ENCODE assay signal across 10 cellular contexts in the genomic region with DNA sequence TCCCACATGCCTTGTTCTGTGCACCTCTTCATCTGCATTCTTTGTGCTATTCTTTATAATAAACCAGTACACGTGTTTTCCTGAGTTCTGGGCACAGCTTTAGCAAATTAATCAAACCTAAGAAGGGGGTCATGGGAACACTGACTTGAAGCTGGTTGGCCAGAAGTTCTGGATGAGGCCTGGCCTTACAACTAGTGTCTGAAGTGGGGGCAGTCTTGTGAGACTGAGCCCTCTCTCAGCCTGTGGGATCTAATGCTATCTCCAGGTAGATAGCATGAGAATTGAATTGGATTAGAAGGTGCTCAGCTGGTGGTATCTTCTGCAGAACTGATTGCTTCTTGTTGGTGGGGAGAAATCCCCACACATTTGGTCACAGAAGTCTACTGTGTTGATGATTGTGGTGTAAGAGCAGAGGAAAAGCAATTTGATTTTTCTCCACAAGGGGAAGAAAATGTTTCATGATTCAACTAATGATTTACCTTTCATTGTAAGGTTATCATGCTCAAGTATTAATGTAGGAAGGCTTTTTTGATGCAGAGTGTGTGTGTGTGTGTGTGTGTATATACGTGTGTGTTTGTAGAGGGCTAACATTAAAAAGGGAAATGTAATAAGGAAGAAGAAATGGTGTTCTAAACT. TPM values are rescaled to one million over a fixed set of nuclear protein-coding genes. Genes with fewer than 3 reads are reported as not detected.
"Had no signal": no experiment of that assay in that cellular context is flagged by ENCODE, and none has a peak within 500 bp of the region (broad histone marks: within the 10 kb centered on the region; RNA-seq: fewer than 3 reads in every experiment).

No MANE protein-coding gene starts in this region.

RNA-seq across cellular contexts. Expression of gene TBC1D3C, which starts 25.7 kb away (rescaled TPM):
- total RNA-seq: activated CD4-positive, alpha-beta memory T cell treated with anti-CD3 and anti-CD28 coated beads, Interleukin-2, amount 10 ng/mL, durations not matched to agents 7 days and 5 days; activated CD4-positive, alpha-beta T cell treated with anti-CD3 and anti-CD28 coated beads, Interleukin-2, amount 10 ng/mL, durations not matched to agents 7 days and 5 days; activated CD8-positive, alpha-beta memory T cell treated with anti-CD3 and anti-CD28 coated beads, Interleukin-2, amount 10 ng/mL, durations not matched to agents 7 days and 5 days; activated T-helper 2 cell treated with anti-CD3 and anti-CD28 coated beads, Interferon-gamma antibody, Interleukin-2, Interleukin-4, amounts not matched to agents 10 μg/mL and 5 μg/mL and 100 μg/mL, durations not matched to agents 14 hours and 24 hours and 36 hours; ascending aorta; bronchial epithelial cell; cerebellum had no signal

RNA-seq across cellular contexts. Expression of gene TBC1D3E, which starts 33.6 kb away (rescaled TPM):
- total RNA-seq: activated CD4-positive, alpha-beta memory T cell treated with anti-CD3 and anti-CD28 coated beads, Interleukin-2, amount 10 ng/mL, durations not matched to agents 7 days and 5 days; activated CD8-positive, alpha-beta memory T cell treated with anti-CD3 and anti-CD28 coated beads, Interleukin-2, amount 10 ng/mL, durations not matched to agents 7 days and 5 days; activated CD8-positive, alpha-beta T cell treated with anti-CD3 and anti-CD28 coated beads, Interleukin-2, amount 10 ng/mL, durations not matched to agents 7 days and 5 days; activated naive CD8-positive, alpha-beta T cell treated with anti-CD3 and anti-CD28 coated beads, Interleukin-2, amount 10 ng/mL, durations not matched to agents 7 days and 5 days; activated T-helper 2 cell treated with anti-CD3 and anti-CD28 coated beads, Interferon-gamma antibody, Interleukin-2, Interleukin-4, amounts not matched to agents 10 μg/mL and 5 μg/mL and 100 μg/mL, durations not matched to agents 14 hours and 24 hours and 36 hours; ascending aorta; bronchial epithelial cell; cerebellum had no signal
- polyA plus RNA-seq: adipose tissue had no signal
